Comparison of ENCODE assay signal across 26 cellular contexts in the genomic region with DNA sequence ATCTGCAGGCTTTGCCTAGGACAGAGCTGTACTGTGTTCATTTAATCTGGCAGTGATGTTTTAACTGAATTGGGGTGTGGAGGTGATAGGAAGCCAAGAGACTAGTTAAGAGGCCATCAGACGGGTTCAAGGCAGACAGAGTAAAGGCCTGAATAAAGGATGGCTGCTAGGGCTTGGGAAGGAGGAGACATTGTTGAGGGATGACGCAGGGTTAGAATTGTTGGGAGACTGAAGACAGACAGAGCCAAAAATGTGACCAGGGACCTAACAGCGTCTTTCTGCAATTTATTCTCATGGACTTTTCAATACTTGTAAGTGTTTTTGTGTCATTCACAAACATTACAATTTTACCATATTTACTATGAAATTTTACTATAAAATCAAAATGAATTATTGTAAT.
"Had no signal": no experiment of that assay in that cellular context is flagged by ENCODE, and none has a peak within 500 bp of the region (broad histone marks: within the 10 kb centered on the region; RNA-seq: fewer than 3 reads in every experiment).

No MANE protein-coding gene starts in this region.

- ATAC-seq: activated CD8-positive, alpha-beta T cell treated with anti-CD3 and anti-CD28 coated beads for 36 hours; activated T-cell treated with anti-CD3 and anti-CD28 coated beads, Interleukin-2, amount 50 U/mL, for 4 hours; activated T-helper 17 cell treated with anti-CD3 and anti-CD28 coated beads, Interleukin-2, amount 50 U/mL, for 72 hours; foreskin keratinocyte; gastrocnemius medialis; heart left ventricle; WTC11 had no signal

- H3K36me3 Mint-ChIP-seq: activated naive CD8-positive, alpha-beta T cell; WTC11 had no signal

- H3K4me3 Mint-ChIP-seq: activated CD8-positive, alpha-beta T cell treated with anti-CD3 and anti-CD28 coated beads for 36 hours; activated naive CD8-positive, alpha-beta T cell; activated T-cell treated with anti-CD3 and anti-CD28 coated beads, Interleukin-2, amount 50 U/mL, for 4 hours; activated T-helper 17 cell treated with anti-CD3 and anti-CD28 coated beads, Interleukin-2, amount 50 U/mL, for 72 hours; central memory CD8-positive, alpha-beta T cell; WTC11 had no signal

- H3K27me3 ChIP-seq: brain microvascular endothelial cell, heart left ventricle had no signal

- H3K4me3 ChIP-seq: esophagus squamous epithelium, gastrocnemius medialis, heart left ventricle had no signal

- H3K27ac ChIP-seq: brain microvascular endothelial cell, epithelial cell of prostate, esophagus squamous epithelium, foreskin keratinocyte, gastrocnemius medialis, VCaP had no signal

- H3K9me3 Mint-ChIP-seq: activated CD8-positive, alpha-beta T cell treated with anti-CD3 and anti-CD28 coated beads for 36 hours; activated T-cell treated with anti-CD3 and anti-CD28 coated beads, Interleukin-2, amount 50 U/mL, for 4 hours; activated T-helper 17 cell treated with anti-CD3 and anti-CD28 coated beads, Interleukin-2, amount 50 U/mL, for 72 hours; central memory CD8-positive, alpha-beta T cell had no signal

- H3K9me3 ChIP-seq: esophagus squamous epithelium, gastrocnemius medialis had no signal

- H3K4me1 Mint-ChIP-seq: activated T-helper 17 cell treated with anti-CD3 and anti-CD28 coated beads, Interleukin-2, amount 50 U/mL, for 72 hours; central memory CD8-positive, alpha-beta T cell had no signal

- DNase-seq: activated CD4-positive, alpha-beta T cell treated with anti-CD3 and anti-CD28 coated beads for 48 hours; activated CD4-positive, alpha-beta T cell treated with anti-CD3 and anti-CD28 coated beads, Interleukin-2, amount 50 U/mL, for 1 hour; activated CD4-positive, alpha-beta T cell treated with anti-CD3 and anti-CD28 coated beads, Interleukin-2, amount 50 U/mL, for 48 hours; activated CD8-positive, alpha-beta memory T cell treated with anti-CD3 and anti-CD28 coated beads for 24 hours; activated CD8-positive, alpha-beta T cell treated with anti-CD3 and anti-CD28 coated beads for 36 hours; activated effector memory CD4-positive, alpha-beta T cell treated with Interleukin-2 at 50 U/mL for 16 hours; activated gamma-delta T cell treated with Interleukin-2 at 50 U/mL for 16 hours; activated naive CD4-positive, alpha-beta T cell treated with anti-CD3 and anti-CD28 coated beads, Interleukin-2, amount 50 U/mL, for 16 hours; activated naive CD4-positive, alpha-beta T cell treated with Interleukin-2 at 50 U/mL for 16 hours; activated T-cell treated with anti-CD3 and anti-CD28 coated beads, Interleukin-2, amount 50 U/mL, for 4 hours; amniotic stem cell; anterior cingulate cortex; brain microvascular endothelial cell; effector CD8-positive, alpha-beta T cell; esophagus squamous epithelium; foreskin keratinocyte; gastrocnemius medialis; glutamatergic neuron; heart left ventricle; T-helper 2 cell had no signal

- H3K27ac Mint-ChIP-seq: activated CD8-positive, alpha-beta T cell treated with anti-CD3 and anti-CD28 coated beads for 36 hours; activated naive CD8-positive, alpha-beta T cell; activated T-helper 17 cell treated with anti-CD3 and anti-CD28 coated beads, Interleukin-2, amount 50 U/mL, for 72 hours had no signal

- H3K4me1 ChIP-seq: foreskin keratinocyte, gastrocnemius medialis had no signal

- H3K36me3 ChIP-seq: brain microvascular endothelial cell, esophagus squamous epithelium, gastrocnemius medialis, heart left ventricle had no signal
